Comparison of ENCODE assay signal across 1 cellular context in the genomic region with DNA sequence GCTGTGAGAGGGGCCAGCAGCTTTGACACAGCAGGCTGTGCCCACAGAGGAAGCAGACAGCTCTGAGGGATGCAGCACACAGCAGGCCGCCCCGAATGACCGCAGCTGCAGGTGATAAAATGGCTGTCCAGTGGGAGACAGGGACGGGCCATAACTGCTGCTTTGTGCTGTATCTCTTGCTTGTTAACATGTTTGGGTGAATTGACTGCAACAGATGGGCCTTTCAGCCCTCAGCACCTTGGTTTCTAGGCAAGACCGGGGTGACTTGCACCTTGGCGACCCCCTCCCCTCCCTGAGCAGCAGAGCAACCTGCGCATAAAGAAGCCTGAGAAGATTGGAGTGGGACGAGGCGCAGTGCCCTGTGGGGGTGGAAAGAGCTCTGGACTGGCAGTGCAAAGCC.
TF ChIP-seq lines count a peak whose summit lies in the region.

No MANE protein-coding gene starts in this region.

TF ChIP-seq in H1, 55 proteins besides CTCF, POLR2A, EP300 and RAD21:
- TF ChIP-seq SP1 (IDR thresholded peaks at IDR 0.05; ENCODE audit: low read depth, low read length), result no peak
- TF ChIP-seq, protein P1, sequence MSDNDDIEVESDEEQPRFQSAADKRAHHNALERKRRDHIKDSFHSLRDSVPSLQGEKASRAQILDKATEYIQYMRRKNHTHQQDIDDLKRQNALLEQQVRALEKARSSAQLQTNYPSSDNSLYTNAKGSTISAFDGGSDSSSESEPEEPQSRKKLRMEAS (IDR thresholded peaks at IDR 0.05), result no peak
- no peak for TF ChIP-seq KDM5A (IDR thresholded peaks at IDR 0.05; ENCODE audit: low read length)
